ENCODE assay signal across 18 cellular contexts in genomic region chr13:37534181-37534580, GRCh38.
A peak's percentile ranks its signal among the peaks of the same experiment; 100 is the strongest.
DNase-seq lines count a peak whose midpoint lies in the region; FAIRE-seq and TF ChIP-seq lines count a peak whose summit lies in the region.
"Had no signal": no experiment of that assay in that cellular context is flagged by ENCODE, and none has a peak within 500 bp of the region (broad histone marks: within the 10 kb centered on the region; RNA-seq: fewer than 3 reads in every experiment).

No MANE protein-coding gene starts in this region.

- H2BK5ac ChIP-seq in H1 (ENCODE audit: low read depth, low read length), result no peak overlapping the region

- H2BK12ac ChIP-seq in H1 (ENCODE audit: low read depth, low read length), result no peak overlapping the region

- no peak overlapping the region for H3K14ac ChIP-seq in H1 (ENCODE audit: insufficient read length)

- TF ChIP-seq RAD21 in H1 (IDR thresholded peaks at IDR 0.05 in 1 of 2, conservative IDR thresholded peaks at IDR 0.05 in 1 of 2; ENCODE audit: low read depth in 2 of 2, low read length in 2 of 2), result no peak

- H2BK15ac ChIP-seq in H1 (ENCODE audit: low read length), result no peak overlapping the region

- TF ChIP-seq CTCF in H1 (IDR thresholded peaks at IDR 0.05; ENCODE audit: control extremely low read depth in 1 of 3, insufficient read depth in 1 of 3, low read depth in 1 of 3, low read length in 3 of 3) (no peak), osteoblast (IDR thresholded peaks at IDR 0.05; ENCODE audit: extremely low read depth, low read depth, low read length) (no peak)

- FAIRE-seq in RCC 7860 (lab: Jason Lieb, UNC) (peak; percentile 49), H1 (lab: Jason Lieb, UNC) (no peak)
- FAIRE-seq: TTC549 had no signal

- no peak overlapping the region for H2BK120ac ChIP-seq in H1 (replicated peaks; ENCODE audit: low read depth, low read length)

- CTCF ChIA-PET in H1 (lab: Charles Lee; ENCODE audit: partially characterized antibody), result no interaction called here

- DNase-seq in GM03348 (ENCODE audit: low spot score) (peak; percentile 54), RCC 7860 (ENCODE audit: low spot score) (peak; percentile 66), H1 (ENCODE audit: low read depth in 1 of 2, low spot score in 2 of 2) (no peak), osteoblast (ENCODE audit: insufficient read length, low spot score, missing footprints) (peak; percentile 72), NCI-H345 treated with DMSO at 0.1 percent for 48 hours (lab: John Stamatoyannopoulos, UW; ENCODE audit: unreplicated experiment) (no peak), nucleus accumbens (lab: John Stamatoyannopoulos, UW) (no peak), NCI-H146 (lab: John Stamatoyannopoulos, UW) (no peak)
- DNase-seq in activated CD4-positive, alpha-beta T cell treated with anti-CD3 and anti-CD28 coated beads for 48 hours, result no peak
- DNase-seq: activated naive CD4-positive, alpha-beta T cell treated with anti-CD3 and anti-CD28 coated beads for 36 hours; CD8-positive, alpha-beta T cell; Kasumi-1; lower lobe of right lung; NCI-H187; Right ventricle myocardium superior; sigmoid colon; stomach had no signal

- no peak overlapping the region for H3K4me2 ChIP-seq in H1 (ENCODE audit: insufficient read depth in 1 of 2, low read depth in 2 of 2, low read length in 2 of 2)
- peak overlapping the region; percentile 68 for H3K4me2 ChIP-seq in osteoblast (ENCODE audit: insufficient read depth, low read length)
- H3K4me2 ChIP-seq: neural progenitor cell had no signal

- H3K36me3 ChIP-seq in H1 (ENCODE audit: control insufficient read depth in 2 of 4, insufficient read depth in 4 of 4, low read length in 3 of 4), result no peaks in the 10 kb centered on the region
- H3K36me3 ChIP-seq in osteoblast (ENCODE audit: insufficient read depth, low read length), result no peaks in the 10 kb centered on the region
- H3K36me3 ChIP-seq: lower lobe of right lung, neural progenitor cell, sigmoid colon, stomach had no signal

- no peak overlapping the region for H3K9ac ChIP-seq in H1 (replicated peaks in 1 of 4; ENCODE audit: extremely low read depth in 1 of 4, low read depth in 3 of 4, low read length in 3 of 4)
- H3K9ac ChIP-seq: neural progenitor cell had no signal

- no peak overlapping the region for H3K4me3 ChIP-seq in H1 (ENCODE audit: extremely low read depth in 1 of 4, insufficient read depth in 2 of 4, low read depth in 3 of 4, low read length in 4 of 4)
- no peak overlapping the region for H3K4me3 ChIP-seq in osteoblast (ENCODE audit: insufficient read depth, low read length)
- H3K4me3 ChIP-seq: lower lobe of right lung, neural progenitor cell, sigmoid colon, stomach had no signal

- H3K4ac ChIP-seq in H1 (replicated peaks; ENCODE audit: insufficient read length, low read depth, low read length), result no peak overlapping the region

- TF ChIP-seq EP300 in H1 (IDR thresholded peaks at IDR 0.05; ENCODE audit: borderline replicate concordance in 1 of 2, low read depth in 2 of 2, low read length in 2 of 2), result no peak

- H2BK20ac ChIP-seq in H1 (ENCODE audit: low read length), result no peak overlapping the region

- H3K18ac ChIP-seq in H1 (ENCODE audit: extremely low read depth, low read length), result no peak overlapping the region

- no peaks in the 10 kb centered on the region for H4K20me1 ChIP-seq in H1 (replicated peaks in 1 of 2; ENCODE audit: control insufficient read depth in 1 of 2, insufficient read depth in 2 of 2, low read length in 2 of 2)
- no peaks in the 10 kb centered on the region for H4K20me1 ChIP-seq in osteoblast (ENCODE audit: insufficient read depth, low read length)

- no peak overlapping the region for H4K8ac ChIP-seq in H1 (ENCODE audit: extremely low read depth, insufficient read depth, low read length)

- H3K27ac ChIP-seq in H1 (ENCODE audit: low read depth, low read length) (no peak overlapping the region), osteoblast (ENCODE audit: low read depth, low read length) (peak overlapping the region; percentile 92)
- H3K27ac ChIP-seq: lower lobe of right lung, neural progenitor cell, sigmoid colon, stomach had no signal

- POLR2A ChIA-PET in H1 (lab: Charles Lee; ENCODE audit: partially characterized antibody), result no interaction called here

- H2AK5ac ChIP-seq in H1 (ENCODE audit: low read depth, low read length), result no peak overlapping the region

- H3K23ac ChIP-seq in H1 (ENCODE audit: insufficient read length), result no peak overlapping the region

- H4K91ac ChIP-seq in H1 (replicated peaks; ENCODE audit: insufficient read length, low read length), result no peak overlapping the region

- 88% methylated on average over 3 of the region's 3 CpGs; no CpG with 5 or more reads in 1 of the 2 experiments for WGBS in H1 (ENCODE audit: extremely low coverage in 1 of 2, insufficient coverage in 1 of 2, insufficient read length in 1 of 2, insufficient replicate concordance in 2 of 2, low coverage in 1 of 2, low lambda C conversion rate in 2 of 2, missing lambda C conversion rate in 1 of 2), 2 experiments

- no peaks in the 10 kb centered on the region for H3K79me2 ChIP-seq in H1 (ENCODE audit: control insufficient read depth in 1 of 2, insufficient read depth in 2 of 2, low read length in 2 of 2)
- H3K79me2 ChIP-seq in osteoblast (ENCODE audit: insufficient read depth, low read length), result no peaks in the 10 kb centered on the region

- H3K23me2 ChIP-seq in H1 (ENCODE audit: low read depth, low read length), result no peaks in the 10 kb centered on the region

- H3K4me1 ChIP-seq in H1 (replicated peaks in 1 of 4; ENCODE audit: control insufficient read depth in 3 of 4, insufficient read depth in 4 of 4, low read length in 3 of 4) (no peaks in the 10 kb centered on the region), osteoblast (ENCODE audit: insufficient read depth, low read length) (peaks cover 16% of the 10 kb centered on the region)
- H3K4me1 ChIP-seq: lower lobe of right lung, neural progenitor cell, sigmoid colon, stomach had no signal

- H3K79me1 ChIP-seq in H1 (ENCODE audit: low read depth, low read length), result no peaks in the 10 kb centered on the region

- H3K9me3 ChIP-seq in H1 (ENCODE audit: insufficient read depth in 2 of 2, low read depth in 1 of 2, low read length in 1 of 2), result no peaks in the 10 kb centered on the region
- H3K9me3 ChIP-seq in osteoblast (ENCODE audit: low read depth, low read length), result no peaks in the 10 kb centered on the region

- TF ChIP-seq POLR2A in H1 (IDR thresholded peaks at IDR 0.05; ENCODE audit: control extremely low read depth in 1 of 2, low read depth in 2 of 2, low read length in 2 of 2), result no peak

- no peaks in the 10 kb centered on the region for H3K27me3 ChIP-seq in H1 (replicated peaks in 1 of 4; ENCODE audit: control insufficient read depth in 3 of 4, extremely low read depth in 1 of 4, insufficient read depth in 3 of 4, low read length in 3 of 4)
- no peaks in the 10 kb centered on the region for H3K27me3 ChIP-seq in osteoblast (ENCODE audit: insufficient read depth, low read length)
- H3K27me3 ChIP-seq: neural progenitor cell, sigmoid colon, stomach had no signal

- H2AFZ ChIP-seq in H1 (ENCODE audit: low read length) (0 out of 2 replicates have a peak overlapping the region, but pooled peaks have one; percentile 10), osteoblast (ENCODE audit: low read length) (no peak overlapping the region)
- H2AFZ ChIP-seq: neural progenitor cell had no signal

- H3K56ac ChIP-seq in H1 (replicated peaks; ENCODE audit: insufficient read length, low read depth, low read length), result no peak overlapping the region

- H4K5ac ChIP-seq in H1 (ENCODE audit: insufficient read length, low read depth, low read length), result no peak overlapping the region

TF ChIP-seq in H1, 55 proteins besides CTCF, POLR2A, EP300 and RAD21:
- no peak for TF ChIP-seq CTBP2 (IDR thresholded peaks at IDR 0.05; ENCODE audit: borderline replicate concordance, insufficient read depth, insufficient read length, low read length)
- no peak for TF ChIP-seq TAF1 (IDR thresholded peaks at IDR 0.05; ENCODE audit: low read depth, low read length)
- no peak for TF ChIP-seq NANOG (IDR thresholded peaks at IDR 0.05; ENCODE audit: insufficient read depth, low read depth, low read length, poor library complexity, severe bottlenecking)
- no peak for TF ChIP-seq KDM4A (IDR thresholded peaks at IDR 0.05; ENCODE audit: low read depth, low read length, severe bottlenecking)
- no peak for TF ChIP-seq NRF1 (IDR thresholded peaks at IDR 0.05; ENCODE audit: low read depth, low read length)
- TF ChIP-seq CHD1 (IDR thresholded peaks at IDR 0.05; ENCODE audit: low read depth, low read length), result no peak
- TF ChIP-seq CEBPB (IDR thresholded peaks at IDR 0.05; ENCODE audit: low read depth, low read length), result no peak
- no peak for TF ChIP-seq SIRT6 (IDR thresholded peaks at IDR 0.05; ENCODE audit: low read length)
- TF ChIP-seq TBP (IDR thresholded peaks at IDR 0.05; ENCODE audit: low read depth, low read length), result no peak
- no peak for TF ChIP-seq EZH2 (IDR thresholded peaks at IDR 0.05; ENCODE audit: low read depth, low read length, severe bottlenecking)
- TF ChIP-seq EGR1 (IDR thresholded peaks at IDR 0.05; ENCODE audit: borderline replicate concordance, low read depth, low read length), result no peak
- no peak for TF ChIP-seq BACH1 (IDR thresholded peaks at IDR 0.05; ENCODE audit: low read length)
- TF ChIP-seq ASH2L (IDR thresholded peaks at IDR 0.05; ENCODE audit: low read length), result no peak
- TF ChIP-seq PHF8 (conservative IDR thresholded peaks at IDR 0.05; ENCODE audit: low read depth, low read length), result no peak
- no peak for TF ChIP-seq TCF12 (IDR thresholded peaks at IDR 0.05; ENCODE audit: low read depth, low read length)

Comparison
In these comparisons a context has a peak if more than half of its experiments do, and no peak if none do; other contexts are left out.
1. DNase-seq: peak in GM03348 (single experiment), RCC 7860 (single experiment) and osteoblast (single experiment); none in H1 (0 of 2), activated CD4-positive, alpha-beta T cell treated with anti-CD3 and anti-CD28 coated beads for 48 hours (single experiment), NCI-H345 treated with DMSO at 0.1 percent for 48 hours (single experiment), nucleus accumbens (0 of 56) and NCI-H146 (single experiment).